2 cellular contexts compared by ENCODE assay signal in the genomic region with DNA sequence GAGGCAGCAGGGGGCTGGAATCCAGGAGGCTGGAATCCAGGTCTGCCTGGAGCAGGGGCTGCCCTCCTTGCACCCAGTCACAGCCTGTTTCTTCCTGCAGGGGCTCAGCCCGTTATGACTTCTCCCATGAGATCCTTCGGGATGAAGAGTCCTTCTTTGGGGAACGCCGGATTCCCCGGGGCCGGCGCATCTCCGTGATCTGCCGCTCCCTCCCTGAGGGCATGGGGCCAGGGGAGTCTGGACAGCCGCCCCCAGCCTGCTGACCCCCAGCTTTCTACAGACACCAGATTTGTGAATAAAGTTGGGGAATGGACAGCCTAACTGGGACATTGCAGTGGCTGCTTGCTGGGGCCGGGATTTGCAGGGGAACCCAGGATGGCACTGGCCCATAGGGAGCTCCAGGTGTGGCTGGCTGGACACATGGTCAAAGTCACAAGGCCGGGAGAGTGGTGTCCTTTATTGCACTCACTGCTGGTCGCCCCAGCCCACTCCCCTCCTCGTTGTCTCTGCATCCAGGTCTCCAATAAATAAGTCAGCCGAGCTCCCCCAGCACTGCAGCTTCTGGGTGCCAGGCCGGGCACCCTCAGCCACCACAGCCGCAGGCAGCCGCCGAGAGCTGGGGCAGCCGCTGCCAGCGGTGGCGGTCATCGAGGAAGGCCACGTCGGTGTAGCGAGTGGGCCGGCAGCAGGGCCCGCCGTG.
TF ChIP-seq lines count a peak whose summit lies in the region.

No MANE protein-coding gene starts in this region.

TF ChIP-seq in HEK293, 187 proteins besides CTCF, POLR2A, EP300 and RAD21:
- TF ChIP-seq, protein P1, sequence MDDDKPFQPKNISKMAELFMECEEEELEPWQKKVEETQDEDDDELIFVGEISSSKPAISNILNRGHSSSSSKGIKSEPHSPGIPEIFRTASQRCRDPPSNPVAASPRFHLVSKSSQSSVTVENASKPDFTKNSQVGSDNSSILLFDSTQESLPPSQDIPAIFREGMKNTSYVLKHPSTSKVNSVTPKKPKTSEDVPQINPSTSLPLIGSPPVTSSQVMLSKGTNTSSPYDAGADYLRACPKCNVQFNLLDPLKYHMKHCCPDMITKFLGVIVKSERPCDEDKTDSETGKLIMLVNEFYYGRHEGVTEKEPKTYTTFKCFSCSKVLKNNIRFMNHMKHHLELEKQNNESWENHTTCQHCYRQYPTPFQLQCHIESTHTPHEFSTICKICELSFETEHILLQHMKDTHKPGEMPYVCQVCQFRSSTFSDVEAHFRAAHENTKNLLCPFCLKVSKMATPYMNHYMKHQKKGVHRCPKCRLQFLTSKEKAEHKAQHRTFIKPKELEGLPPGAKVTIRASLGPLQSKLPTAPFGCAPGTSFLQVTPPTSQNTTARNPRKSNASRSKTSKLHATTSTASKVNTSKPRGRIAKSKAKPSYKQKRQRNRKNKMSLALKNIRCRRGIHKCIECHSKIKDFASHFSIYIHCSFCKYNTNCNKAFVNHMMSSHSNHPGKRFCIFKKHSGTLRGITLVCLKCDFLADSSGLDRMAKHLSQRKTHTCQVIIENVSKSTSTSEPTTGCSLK (tag by site-specific recombination; IDR thresholded peaks at IDR 0.05), result no peak
- TF ChIP-seq GLIS2 (tag by site-specific recombination; IDR thresholded peaks at IDR 0.05), result 0 out of 2 replicates have a peak, but pooled peaks have one; percentile 18
- TF ChIP-seq ZNF341 (tag by site-specific recombination; IDR thresholded peaks at IDR 0.05; ENCODE audit: low read depth), result 0 out of 2 replicates have a peak, but pooled peaks have one; percentile 0

TF ChIP-seq in endothelial cell of umbilical vein, 7 proteins besides CTCF, POLR2A, EP300 and RAD21:
- no peak for TF ChIP-seq GATA2 (IDR thresholded peaks at IDR 0.05; ENCODE audit: insufficient read depth, insufficient read length, low read depth, low read length)
- no peak for TF ChIP-seq JUN (IDR thresholded peaks at IDR 0.05; ENCODE audit: borderline replicate concordance, insufficient read depth, insufficient read length, low read depth)
- no peak for TF ChIP-seq POLR2AphosphoS5 (IDR thresholded peaks at IDR 0.05; ENCODE audit: insufficient read depth, low read depth, low read length)
- TF ChIP-seq, protein P2, sequence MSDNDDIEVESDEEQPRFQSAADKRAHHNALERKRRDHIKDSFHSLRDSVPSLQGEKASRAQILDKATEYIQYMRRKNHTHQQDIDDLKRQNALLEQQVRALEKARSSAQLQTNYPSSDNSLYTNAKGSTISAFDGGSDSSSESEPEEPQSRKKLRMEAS (IDR thresholded peaks at IDR 0.05; ENCODE audit: insufficient read depth, insufficient read length), result no peak
- no peak for TF ChIP-seq EZH2 (IDR thresholded peaks at IDR 0.05; ENCODE audit: borderline replicate concordance, low read depth, low read length, severe bottlenecking)
- no peak for TF ChIP-seq FOS (IDR thresholded peaks at IDR 0.05; ENCODE audit: borderline replicate concordance, insufficient read depth, low read length)
- no peak for TF ChIP-seq MYC (IDR thresholded peaks at IDR 0.05; ENCODE audit: low read depth, low read length)
